ENCODE assay signal across 11 cellular contexts in the genomic region with DNA sequence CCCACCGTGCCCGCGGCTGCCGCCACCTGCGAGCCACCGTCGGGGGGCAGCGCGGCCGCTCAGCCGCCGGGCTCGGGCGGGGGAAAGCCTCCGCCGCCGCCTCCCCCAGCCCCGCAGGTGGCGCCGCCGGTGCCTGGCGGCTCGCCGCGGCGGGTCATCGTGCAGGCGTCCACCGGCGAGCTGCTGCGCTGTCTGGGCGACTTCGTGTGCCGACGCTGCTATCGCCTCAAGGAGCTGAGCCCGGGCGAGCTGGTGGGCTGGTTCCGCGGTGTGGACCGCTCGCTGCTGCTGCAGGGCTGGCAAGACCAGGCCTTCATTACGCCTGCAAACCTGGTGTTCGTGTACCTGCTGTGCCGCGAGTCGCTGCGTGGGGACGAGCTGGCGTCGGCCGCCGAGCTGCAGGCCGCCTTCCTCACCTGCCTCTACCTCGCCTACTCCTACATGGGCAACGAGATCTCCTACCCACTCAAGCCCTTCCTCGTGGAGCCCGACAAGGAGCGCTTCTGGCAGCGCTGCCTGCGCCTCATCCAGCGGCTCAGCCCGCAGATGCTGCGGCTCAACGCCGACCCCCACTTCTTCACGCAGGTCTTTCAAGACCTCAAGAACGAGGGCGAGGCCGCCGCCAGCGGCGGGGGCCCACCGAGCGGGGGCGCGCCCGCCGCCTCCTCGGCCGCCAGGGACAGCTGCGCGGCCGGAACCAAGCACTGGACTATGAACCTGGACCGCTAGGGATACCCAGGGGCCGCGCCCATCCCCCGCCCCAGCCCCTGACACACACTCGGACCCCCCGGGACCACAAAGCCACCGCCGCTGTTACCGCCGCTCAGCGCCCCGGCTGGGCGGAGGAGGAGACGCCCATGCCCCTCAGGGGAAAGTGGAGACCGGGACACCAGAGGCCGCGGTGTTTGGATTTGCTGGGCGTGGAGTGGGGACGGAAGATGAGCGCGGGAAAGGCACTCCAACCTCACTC. TPM values are rescaled to one million over a fixed set of nuclear protein-coding genes. Genes with fewer than 3 reads are reported as not detected.
DNase-seq lines count a peak whose midpoint lies in the region; ATAC-seq and TF ChIP-seq lines count a peak whose summit lies in the region.
"Had no signal": no experiment of that assay in that cellular context is flagged by ENCODE, and none has a peak within 500 bp of the region (broad histone marks: within the 10 kb centered on the region; RNA-seq: fewer than 3 reads in every experiment).

No MANE protein-coding gene starts in this region.

- no peak for DNase-seq in cardiac muscle cell (ENCODE audit: low read depth in 1 of 2, low spot score in 1 of 2)
- DNase-seq in Right ventricle myocardium inferior (ENCODE audit: missing footprints): no peak
- DNase-seq in RWPE2 (ENCODE audit: low spot score): no peak
- DNase-seq in type B pancreatic cell (ENCODE audit: extremely low spot score, unreplicated experiment): peak; percentile 62
- DNase-seq in activated T-helper 2 cell treated with anti-CD3 and anti-CD28 coated beads, Interferon-gamma antibody, Interleukin-2, Interleukin-4, amounts not matched to agents 10 μg/mL and 5 μg/mL and 100 μg/mL, durations not matched to agents 14 hours and 24 hours and 36 hours (ENCODE audit: low spot score): no peak
- DNase-seq in SKM-1 (lab: John Stamatoyannopoulos, UW; ENCODE audit: unreplicated experiment): no peak
- DNase-seq: dermis blood vessel endothelial cell, DND-41 had no signal

- H3K27ac ChIP-seq in cardiac muscle cell (no peak overlapping the region), RWPE2 (ENCODE audit: poor library complexity, severe bottlenecking) (no peak overlapping the region)

- no peaks in the 10 kb centered on the region for H3K9me3 Mint-ChIP-seq in type B pancreatic cell
- no peaks in the 10 kb centered on the region for H3K9me3 Mint-ChIP-seq in activated T-helper 2 cell treated with anti-CD3 and anti-CD28 coated beads, Interferon-gamma antibody, Interleukin-2, Interleukin-4, amounts not matched to agents 10 μg/mL and 5 μg/mL and 100 μg/mL, durations not matched to agents 14 hours and 24 hours and 36 hours

- peaks cover 8% of the 10 kb centered on the region for H3K4me1 ChIP-seq in cardiac muscle cell (ENCODE audit: low read depth)
- H3K4me1 ChIP-seq in RWPE2 (ENCODE audit: insufficient read depth, poor library complexity, severe bottlenecking): peaks cover 5% of the 10 kb centered on the region

- H3K36me3 ChIP-seq in cardiac muscle cell: no peaks in the 10 kb centered on the region
- H3K36me3 ChIP-seq in RWPE2 (ENCODE audit: low read depth): no peaks in the 10 kb centered on the region

- H3K27ac Mint-ChIP-seq in type B pancreatic cell: peak overlapping the region; percentile 75
- no peak overlapping the region for H3K27ac Mint-ChIP-seq in activated T-helper 2 cell treated with anti-CD3 and anti-CD28 coated beads, Interferon-gamma antibody, Interleukin-2, Interleukin-4, amounts not matched to agents 10 μg/mL and 5 μg/mL and 100 μg/mL, durations not matched to agents 14 hours and 24 hours and 36 hours

- H3K27me3 ChIP-seq in cardiac muscle cell (peaks cover 65% of the 10 kb centered on the region), RWPE2 (ENCODE audit: insufficient read depth, poor library complexity, severe bottlenecking) (peaks cover 45% of the 10 kb centered on the region)

- H3K36me3 Mint-ChIP-seq in type B pancreatic cell: no peaks in the 10 kb centered on the region
- no peaks in the 10 kb centered on the region for H3K36me3 Mint-ChIP-seq in activated T-helper 2 cell treated with anti-CD3 and anti-CD28 coated beads, Interferon-gamma antibody, Interleukin-2, Interleukin-4, amounts not matched to agents 10 μg/mL and 5 μg/mL and 100 μg/mL, durations not matched to agents 14 hours and 24 hours and 36 hours (ENCODE audit: low read depth)

- H3K4me3 ChIP-seq in cardiac muscle cell (peak overlapping the region; percentile 51), RWPE2 (ENCODE audit: severe bottlenecking) (peak overlapping the region; percentile 36), iPS-11a (ENCODE audit: low read depth, low read length) (peak overlapping the region; percentile 20)

- peak overlapping the region; percentile 84 for H3K4me3 Mint-ChIP-seq in type B pancreatic cell
- H3K4me3 Mint-ChIP-seq in activated T-helper 2 cell treated with anti-CD3 and anti-CD28 coated beads, Interferon-gamma antibody, Interleukin-2, Interleukin-4, amounts not matched to agents 10 μg/mL and 5 μg/mL and 100 μg/mL, durations not matched to agents 14 hours and 24 hours and 36 hours (ENCODE audit: low read depth): no peak overlapping the region

- peaks cover 18% of the 10 kb centered on the region for H3K4me1 Mint-ChIP-seq in type B pancreatic cell (ENCODE audit: unreplicated experiment)
- H3K4me1 Mint-ChIP-seq in activated T-helper 2 cell treated with anti-CD3 and anti-CD28 coated beads, Interferon-gamma antibody, Interleukin-2, Interleukin-4, amounts not matched to agents 10 μg/mL and 5 μg/mL and 100 μg/mL, durations not matched to agents 14 hours and 24 hours and 36 hours (ENCODE audit: low read depth): no peaks in the 10 kb centered on the region

- H3K9me3 ChIP-seq in cardiac muscle cell (ENCODE audit: low read depth): no peaks in the 10 kb centered on the region
- H3K9me3 ChIP-seq in RWPE2 (ENCODE audit: severe bottlenecking): no peaks in the 10 kb centered on the region

- TF ChIP-seq CTCF in cardiac muscle cell (IDR thresholded peaks at IDR 0.05; ENCODE audit: low read depth, low read length): no peak
- TF ChIP-seq CTCF in RWPE2 (IDR thresholded peaks at IDR 0.05; ENCODE audit: poor library complexity, severe bottlenecking): no peak
- TF ChIP-seq CTCF in type B pancreatic cell (conservative IDR thresholded peaks at IDR 0.05): no peak

- peaks cover 87% of the 10 kb centered on the region for H3K27me3 Mint-ChIP-seq in type B pancreatic cell
- H3K27me3 Mint-ChIP-seq in activated T-helper 2 cell treated with anti-CD3 and anti-CD28 coated beads, Interferon-gamma antibody, Interleukin-2, Interleukin-4, amounts not matched to agents 10 μg/mL and 5 μg/mL and 100 μg/mL, durations not matched to agents 14 hours and 24 hours and 36 hours (ENCODE audit: low read depth): peaks cover 73% of the 10 kb centered on the region

- intact Hi-C loops in Right ventricle myocardium inferior (cut with DNase I): no loop called here
- intact Hi-C loops in activated T-helper 2 cell treated with anti-CD3 and anti-CD28 coated beads, Interferon-gamma antibody, Interleukin-2, Interleukin-4, amounts not matched to agents 10 μg/mL and 5 μg/mL and 100 μg/mL, durations not matched to agents 14 hours and 24 hours and 36 hours (cut with micrococcal nuclease): no loop called here

- ATAC-seq in Right ventricle myocardium inferior (no peak), RWPE2 (ENCODE audit: low read depth) (no peak), GM19455 (IDR thresholded peaks at IDR 0.05; ENCODE audit: unreplicated experiment) (no peak)

RNA-seq across cellular contexts. Expression of gene CDK5R2, which starts 1.0 kb away (rescaled TPM):
- total RNA-seq in cardiac muscle cell (0.06 TPM in 1 of 2 replicates, not detected in the other), Right ventricle myocardium inferior (not detected), type B pancreatic cell (ENCODE audit: low replicate concordance) (5.9 and 10.0 TPM in 2 replicates)
- 0.22 and 0.24 TPM in 2 replicates for polyA plus RNA-seq in cardiac muscle cell
- not detected in 2 replicates for total RNA-seq in activated T-helper 2 cell treated with anti-CD3 and anti-CD28 coated beads, Interferon-gamma antibody, Interleukin-2, Interleukin-4, amounts not matched to agents 10 μg/mL and 5 μg/mL and 100 μg/mL, durations not matched to agents 14 hours and 24 hours and 36 hours
- total RNA-seq: dermis blood vessel endothelial cell, liver had no signal
- polyA plus RNA-seq: liver had no signal

RNA-seq across cellular contexts. Expression of gene FEV, which starts 24.5 kb away (rescaled TPM):
- total RNA-seq in cardiac muscle cell: not detected in 2 replicates
- polyA plus RNA-seq in cardiac muscle cell: not detected in 2 replicates
- total RNA-seq in Right ventricle myocardium inferior: not detected
- 12.5 and 51.1 TPM in 2 replicates for total RNA-seq in type B pancreatic cell (ENCODE audit: low replicate concordance)
- total RNA-seq in activated T-helper 2 cell treated with anti-CD3 and anti-CD28 coated beads, Interferon-gamma antibody, Interleukin-2, Interleukin-4, amounts not matched to agents 10 μg/mL and 5 μg/mL and 100 μg/mL, durations not matched to agents 14 hours and 24 hours and 36 hours: not detected in 2 replicates
- total RNA-seq: dermis blood vessel endothelial cell, liver had no signal
- polyA plus RNA-seq: liver had no signal

RNA-seq across cellular contexts. Expression of gene CRYBA2, which starts 32.7 kb away (rescaled TPM):
- total RNA-seq in cardiac muscle cell (not detected in 2 replicates), Right ventricle myocardium inferior (not detected), type B pancreatic cell (ENCODE audit: low replicate concordance) (77.3 and 179 TPM in 2 replicates)
- not detected in 2 replicates for polyA plus RNA-seq in cardiac muscle cell
- total RNA-seq in activated T-helper 2 cell treated with anti-CD3 and anti-CD28 coated beads, Interferon-gamma antibody, Interleukin-2, Interleukin-4, amounts not matched to agents 10 μg/mL and 5 μg/mL and 100 μg/mL, durations not matched to agents 14 hours and 24 hours and 36 hours: not detected in 2 replicates
- total RNA-seq: dermis blood vessel endothelial cell, liver had no signal
- polyA plus RNA-seq: liver had no signal

Comparison
In these comparisons a context has a peak if more than half of its experiments do, and no peak if none do; other contexts are left out.
1. RNA of gene FEV, which starts 24.5 kb away (total RNA-seq): 12.5 to 51.1 TPM in type B pancreatic cell; not detected in cardiac muscle cell, not detected in Right ventricle myocardium inferior (single experiment) and not detected in activated T-helper 2 cell treated with anti-CD3 and anti-CD28 coated beads, Interferon-gamma antibody, Interleukin-2, Interleukin-4, amounts not matched to agents 10 μg/mL and 5 μg/mL and 100 μg/mL, durations not matched to agents 14 hours and 24 hours and 36 hours; every median in the first group is over 10 times any median in the second.
2. RNA of gene CRYBA2, which starts 32.7 kb away (total RNA-seq): 77.3 to 179 TPM in type B pancreatic cell; not detected in cardiac muscle cell, not detected in Right ventricle myocardium inferior (single experiment) and not detected in activated T-helper 2 cell treated with anti-CD3 and anti-CD28 coated beads, Interferon-gamma antibody, Interleukin-2, Interleukin-4, amounts not matched to agents 10 μg/mL and 5 μg/mL and 100 μg/mL, durations not matched to agents 14 hours and 24 hours and 36 hours; every median in the first group is over 10 times any median in the second.
3. Peak in every context shown above with its lines, with median percentiles within 50 percentile points of each other: H3K4me3 ChIP-seq.